In the genomic region with DNA sequence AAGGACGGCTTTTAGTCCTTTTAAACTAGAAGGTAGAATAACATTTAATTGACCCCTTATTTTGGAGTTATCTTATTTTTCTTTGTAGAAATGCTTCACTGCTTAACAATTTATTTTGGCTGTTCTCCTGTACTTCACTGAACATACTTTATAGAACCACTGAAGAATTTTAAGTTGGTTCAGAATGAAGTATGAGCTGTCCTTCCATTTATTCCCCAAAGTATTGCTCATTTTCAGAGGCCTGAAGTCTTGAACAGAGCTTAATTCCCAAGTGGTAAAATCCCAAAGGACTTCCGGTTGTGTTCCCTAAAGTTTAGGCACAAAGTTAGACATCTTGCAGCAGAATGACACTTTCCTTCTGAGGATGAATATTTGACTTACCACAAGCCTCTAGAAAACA, we compare ENCODE assay signal across 24 cellular contexts.
"Had no signal": no experiment of that assay in that cellular context is flagged by ENCODE, and none has a peak within 500 bp of the region (broad histone marks: within the 10 kb centered on the region; RNA-seq: fewer than 3 reads in every experiment).

No MANE protein-coding gene starts in this region.

- H3K4me3 Mint-ChIP-seq: memory B cell; natural killer cell; stimulated activated memory B cell treated with anti-CD40 and anti-IgM and Interleukin-4, amounts not matched to agents 10 μg/mL and 1 μg/mL and 100 μg/mL, for 72 hours had no signal

- H3K27ac ChIP-seq: coronary artery, esophagus squamous epithelium, foreskin keratinocyte, gastroesophageal sphincter, heart left ventricle, hepatocyte, pancreas, right lobe of liver, thoracic aorta, transverse colon, upper lobe of right lung, uterus had no signal

- H3K79me2 ChIP-seq: hepatocyte had no signal

- H3K4me1 Mint-ChIP-seq: memory B cell; natural killer cell; stimulated activated memory B cell treated with anti-CD40 and anti-IgM and Interleukin-4, amounts not matched to agents 10 μg/mL and 1 μg/mL and 100 μg/mL, for 72 hours had no signal

- ATAC-seq: foreskin keratinocyte; gastroesophageal sphincter; heart left ventricle; left lobe of liver; natural killer cell; pancreas; right lobe of liver; stimulated activated naive CD8-positive, alpha-beta T cell treated with anti-CD3 and anti-CD28 coated beads, Interleukin-15, Interleukin-2, amounts not matched to agents 100 U/mL and 50 U/mL, for 24 hours; upper lobe of right lung had no signal

- H3K27me3 Mint-ChIP-seq: memory B cell; stimulated activated memory B cell treated with anti-CD40 and anti-IgM and Interleukin-4, amounts not matched to agents 10 μg/mL and 1 μg/mL and 100 μg/mL, for 72 hours had no signal

- H3K27me3 ChIP-seq: esophagus squamous epithelium, foreskin keratinocyte, gastroesophageal sphincter, heart left ventricle, hepatocyte, pancreas, right lobe of liver, transverse colon, upper lobe of right lung, uterus had no signal

- H3K4me2 ChIP-seq: hepatocyte had no signal

- DNase-seq: dermis blood vessel endothelial cell; effector memory CD4-positive, alpha-beta T cell; erythroblast; esophagus squamous epithelium; foreskin keratinocyte; heart left ventricle; kidney; natural killer cell; occipital lobe; pancreas; right lobe of liver; stimulated activated CD4-positive, alpha-beta T cell treated with anti-CD3 and anti-CD28 coated beads, Interleukin-4, amount 100 ng/mL, for 4 hours; stimulated activated naive CD8-positive, alpha-beta T cell treated with anti-CD3 and anti-CD28 coated beads, Interleukin-15, Interleukin-2, amounts not matched to agents 100 U/mL and 50 U/mL, for 24 hours; transverse colon; upper lobe of right lung; uterus had no signal

- H3K36me3 Mint-ChIP-seq: memory B cell; stimulated activated memory B cell treated with anti-CD40 and anti-IgM and Interleukin-4, amounts not matched to agents 10 μg/mL and 1 μg/mL and 100 μg/mL, for 72 hours had no signal

- H3K9me3 ChIP-seq: esophagus squamous epithelium, gastroesophageal sphincter, heart left ventricle, pancreas, right lobe of liver, thoracic aorta, transverse colon, upper lobe of right lung, uterus had no signal

- H3K4me1 ChIP-seq: esophagus squamous epithelium, foreskin keratinocyte, gastroesophageal sphincter, heart left ventricle, pancreas, right lobe of liver, transverse colon, upper lobe of right lung, uterus had no signal

- H3K36me3 ChIP-seq: esophagus squamous epithelium, gastroesophageal sphincter, heart left ventricle, pancreas, right lobe of liver, thoracic aorta, transverse colon, upper lobe of right lung, uterus had no signal

- H2AFZ ChIP-seq: hepatocyte had no signal

- H3K4me3 ChIP-seq: coronary artery, esophagus squamous epithelium, gastroesophageal sphincter, heart left ventricle, hepatocyte, lung, pancreas, right lobe of liver, thoracic aorta, transverse colon, upper lobe of right lung, uterus had no signal

- H3K27ac Mint-ChIP-seq: memory B cell; natural killer cell; stimulated activated memory B cell treated with anti-CD40 and anti-IgM and Interleukin-4, amounts not matched to agents 10 μg/mL and 1 μg/mL and 100 μg/mL, for 72 hours had no signal
